Comparison of ENCODE assay signal across 18 cellular contexts in the genomic region with DNA sequence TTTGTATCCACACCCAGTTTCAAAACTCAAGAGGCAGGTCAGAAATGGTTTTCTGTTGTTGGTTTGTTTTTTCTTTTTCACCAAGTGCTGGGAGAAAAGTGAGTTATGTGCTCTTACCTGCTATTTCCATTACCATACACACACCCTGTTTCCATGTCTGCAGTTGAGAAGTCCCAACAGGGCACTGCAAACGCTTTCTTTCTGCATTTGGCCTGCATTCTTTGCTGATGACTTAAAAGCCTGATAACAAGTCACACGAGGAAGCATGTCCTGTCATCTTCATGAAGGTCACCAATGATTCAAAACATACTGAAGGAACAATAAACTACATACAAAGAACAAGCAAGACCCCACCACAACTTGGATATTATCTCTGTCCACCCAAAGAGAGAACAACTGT. TPM values are rescaled to one million over a fixed set of nuclear protein-coding genes. Genes with fewer than 3 reads are reported as not detected.
DNase-seq lines count a peak whose midpoint lies in the region; ATAC-seq and TF ChIP-seq lines count a peak whose summit lies in the region.
"Had no signal": no experiment of that assay in that cellular context is flagged by ENCODE, and none has a peak within 500 bp of the region (broad histone marks: within the 10 kb centered on the region; RNA-seq: fewer than 3 reads in every experiment).

No MANE protein-coding gene starts in this region.

- H3K14ac ChIP-seq in mesenchymal stem cell (ENCODE audit: low read length in 2 of 2): no peak overlapping the region

- ATAC-seq in Right ventricle myocardium inferior: no peak

- H2AFZ ChIP-seq in mesenchymal stem cell (ENCODE audit: low read depth, low read length): no peak overlapping the region

- 2% methylated on average over 2 of the region's 2 CpGs for WGBS in mesenchymal stem cell

- no peaks in the 10 kb centered on the region for H3K27me3 ChIP-seq in cardiac muscle cell
- no peaks in the 10 kb centered on the region for H3K27me3 ChIP-seq in mesenchymal stem cell (ENCODE audit: control insufficient read depth in 1 of 2, insufficient read depth in 1 of 2, low read length in 2 of 2)
- no peaks in the 10 kb centered on the region for H3K27me3 ChIP-seq in brain microvascular endothelial cell (replicated peaks)
- H3K27me3 ChIP-seq: right lobe of liver, stomach had no signal

- TF ChIP-seq CTCF in cardiac muscle cell (IDR thresholded peaks at IDR 0.05; ENCODE audit: low read depth, low read length): no peak
- no peak for TF ChIP-seq CTCF in brain microvascular endothelial cell (IDR thresholded peaks at IDR 0.05; ENCODE audit: low read depth, low read length, missing control alignments)

- H3K4me1 ChIP-seq in cardiac muscle cell (ENCODE audit: low read depth): peaks cover 22% of the 10 kb centered on the region
- peaks cover 22% of the 10 kb centered on the region for H3K4me1 ChIP-seq in mesenchymal stem cell (ENCODE audit: control insufficient read depth, insufficient read depth, low read depth, low read length)
- H3K4me1 ChIP-seq: right lobe of liver, stomach had no signal

- no peak overlapping the region for H3K23ac ChIP-seq in mesenchymal stem cell (ENCODE audit: low read length in 2 of 2)

- H3K4ac ChIP-seq in mesenchymal stem cell (ENCODE audit: low read depth in 1 of 2, low read length in 2 of 2): no peak overlapping the region

- H2BK120ac ChIP-seq in mesenchymal stem cell (ENCODE audit: low read depth, low read length): no peak overlapping the region

- no peak overlapping the region for H3K9ac ChIP-seq in mesenchymal stem cell (ENCODE audit: low read length)
- H3K9ac ChIP-seq: KMS-11 had no signal

- DNase-seq in cardiac muscle cell (ENCODE audit: low read depth in 1 of 2, low spot score in 1 of 2) (peak in 1 of 2 donors; percentile 48), Right ventricle myocardium inferior (ENCODE audit: missing footprints) (no peak), dermis blood vessel endothelial cell (peak; percentile 28), mesenchymal stem cell (peak; percentile 77), germinal center (ENCODE audit: low spot score) (no peak), NCI-H1048 (lab: John Stamatoyannopoulos, UW) (no peak), superior temporal gyrus (ENCODE audit: extremely low spot score) (no peak), brain microvascular endothelial cell (no peak)
- DNase-seq: Caco-2; effector CD4-positive, alpha-beta T cell; H9; NCI-H187 treated with DMSO at 0.1 percent for 48 hours; NCI-H774; right lobe of liver; RPMI8226; stomach had no signal

- H3K79me1 ChIP-seq in mesenchymal stem cell (replicated peaks; ENCODE audit: low read length, poor library complexity, severe bottlenecking): peaks cover 23% of the 10 kb centered on the region

- H3K18ac ChIP-seq in mesenchymal stem cell (ENCODE audit: low read depth in 1 of 2, low read length in 2 of 2): no peak overlapping the region

- no peak overlapping the region for H2BK15ac ChIP-seq in mesenchymal stem cell (ENCODE audit: low read depth, poor library complexity, severe bottlenecking)

- H2AK5ac ChIP-seq in mesenchymal stem cell (ENCODE audit: low read length, severe bottlenecking): peak overlapping the region; percentile 89

- H3K9me3 ChIP-seq in cardiac muscle cell (ENCODE audit: low read depth): no peaks in the 10 kb centered on the region
- no peaks in the 10 kb centered on the region for H3K9me3 ChIP-seq in mesenchymal stem cell (ENCODE audit: control insufficient read depth, low read length)
- H3K9me3 ChIP-seq: Caco-2, right lobe of liver, stomach had no signal

- peak overlapping the region; percentile 83 for H3K27ac ChIP-seq in cardiac muscle cell
- H3K27ac ChIP-seq in mesenchymal stem cell (ENCODE audit: low read length, poor library complexity, severe bottlenecking): peak overlapping the region; percentile 94
- H3K27ac ChIP-seq in brain microvascular endothelial cell: no peak overlapping the region
- H3K27ac ChIP-seq: KMS-11, right lobe of liver, stomach had no signal

- no peak overlapping the region for H3K4me3 ChIP-seq in cardiac muscle cell
- no peak overlapping the region for H3K4me3 ChIP-seq in mesenchymal stem cell (ENCODE audit: insufficient read depth in 1 of 2, low read depth in 1 of 2, low read length in 2 of 2)
- no peak overlapping the region for H3K4me3 ChIP-seq in brain microvascular endothelial cell (ENCODE audit: low read depth, low read length)
- H3K4me3 ChIP-seq: right lobe of liver, stomach had no signal

- H2BK12ac ChIP-seq in mesenchymal stem cell (ENCODE audit: low read length in 2 of 2): no peak overlapping the region

- H2BK5ac ChIP-seq in mesenchymal stem cell (ENCODE audit: low read depth, low read length, poor library complexity, severe bottlenecking): no peak overlapping the region

- no peak overlapping the region for H3K4me2 ChIP-seq in mesenchymal stem cell (ENCODE audit: low read length, poor library complexity, severe bottlenecking)
- H3K4me2 ChIP-seq: KMS-11 had no signal

- no peak overlapping the region for H4K91ac ChIP-seq in mesenchymal stem cell (ENCODE audit: low read length)

- no peak overlapping the region for H4K8ac ChIP-seq in mesenchymal stem cell (ENCODE audit: low read length)

- intact Hi-C loops in Right ventricle myocardium inferior (cut with DNase I): loop anchor here (2.0 kb wide), 1 partner anchor 28 kb away; no protein-coding TSS in a partner anchor

- H3K36me3 ChIP-seq in cardiac muscle cell (no peaks in the 10 kb centered on the region), mesenchymal stem cell (ENCODE audit: control insufficient read depth in 1 of 2, insufficient read depth in 2 of 2, low read depth in 1 of 2, low read length in 2 of 2) (no peaks in the 10 kb centered on the region), brain microvascular endothelial cell (replicated peaks) (no peaks in the 10 kb centered on the region)
- H3K36me3 ChIP-seq: right lobe of liver, stomach had no signal

- in situ Hi-C loops in brain microvascular endothelial cell (cut with HindIII; ENCODE audit: low pct_ligation_motif_present, low sequenced_read_pairs): no loop called here

RNA-seq across cellular contexts. Expression of gene KCNE1, which starts 24.8 kb away (rescaled TPM):
- total RNA-seq in cardiac muscle cell (0.42 and 2.3 TPM in 2 replicates), Right ventricle myocardium inferior (5.5 TPM), dermis blood vessel endothelial cell (under 0.01 and 0.14 TPM in 2 replicates)
- polyA plus RNA-seq in cardiac muscle cell: 0.29 and 0.37 TPM in 2 replicates
- 0.19 TPM for polyA plus RNA-seq in mesenchymal stem cell (2013, experiment 1 of 2)
- 0.23 TPM for polyA plus RNA-seq in mesenchymal stem cell (2013, experiment 2 of 2)
- total RNA-seq: kidney epithelial cell had no signal

Comparison
In these comparisons a context has a peak if more than half of its experiments do, and no peak if none do; other contexts are left out.
1. DNase-seq: peak in dermis blood vessel endothelial cell (single experiment) and mesenchymal stem cell (single experiment); none in Right ventricle myocardium inferior (single experiment), germinal center (single experiment), NCI-H1048 (single experiment), superior temporal gyrus (single experiment) and brain microvascular endothelial cell (single experiment).